ENCODE assay signal across 8 cellular contexts in genomic region chr17:76547183-76547641, GRCh38. TPM values are rescaled to one million over a fixed set of nuclear protein-coding genes. Genes with fewer than 3 reads are reported as not detected.
A peak's percentile ranks its signal among the peaks of the same experiment; 100 is the strongest.
DNase-seq lines count a peak whose midpoint lies in the region; ATAC-seq and TF ChIP-seq lines count a peak whose summit lies in the region.

No MANE protein-coding gene starts in this region.

- H3K36me3 ChIP-seq in BLaER1 (no peaks in the 10 kb centered on the region), GM23248 (ENCODE audit: low read depth) (no peaks in the 10 kb centered on the region), OCI-LY7 (ENCODE audit: insufficient read depth, low read length) (no peaks in the 10 kb centered on the region)

- intact Hi-C loops in OCI-LY7 (cut with micrococcal nuclease; ENCODE audit: unreplicated experiment): loop anchor here (1.0 to 5.0 kb wide), 5 partner anchors 19 to 140 kb away; partner anchors contain the start of gene AANAT
- intact Hi-C loops in activated T-helper 1 cell treated with anti-CD3 and anti-CD28 coated beads, Interleukin-12 subunit alpha, Interleukin-12 subunit beta, Interleukin-2, Interleukin-4 antibody, amounts not matched to agents 30 ng/mL and 10 ng/mL and 1 ng/mL, durations not matched to agents 14 hours and 24 hours and 36 hours (cut with micrococcal nuclease): loop anchor here (1.0 kb wide), 2 partner anchors 24 to 81 kb away; no protein-coding TSS in a partner anchor

- H3K27me3 ChIP-seq in BLaER1 (peaks cover 42% of the 10 kb centered on the region), GM23248 (replicated peaks; ENCODE audit: insufficient read depth) (no peaks in the 10 kb centered on the region)

- H3F3A ChIP-seq in GM23248 (ENCODE audit: insufficient read depth): peaks cover 36% of the 10 kb centered on the region

- TF ChIP-seq CTCF in OCI-LY7 (conservative IDR thresholded peaks at IDR 0.05; ENCODE audit: low read length): peak; percentile 99
- TF ChIP-seq CTCF in foreskin fibroblast (IDR thresholded peaks at IDR 0.05; ENCODE audit: low read depth, low read length): peak; percentile 70

- ATAC-seq in GM21390 (IDR thresholded peaks at IDR 0.05; ENCODE audit: unreplicated experiment) (no peak), HG03442 (IDR thresholded peaks at IDR 0.05; ENCODE audit: unreplicated experiment) (no peak)

- no peak overlapping the region for H3K4me3 Mint-ChIP-seq in activated T-helper 1 cell treated with anti-CD3 and anti-CD28 coated beads, Interleukin-12 subunit alpha, Interleukin-12 subunit beta, Interleukin-2, Interleukin-4 antibody, amounts not matched to agents 30 ng/mL and 10 ng/mL and 1 ng/mL, durations not matched to agents 14 hours and 24 hours and 36 hours

- in situ Hi-C loops in GM23248 (cut with MboI): no loop called here

- H3K9me2 ChIP-seq in GM23248 (ENCODE audit: insufficient read depth) (no peaks in the 10 kb centered on the region), OCI-LY7 (ENCODE audit: insufficient read depth, low read length) (no peaks in the 10 kb centered on the region)

- no TSS peak for BruUV-seq in OCI-LY7 (replicated peaks; lab: Mats Ljungman, UMichigan)

- CTCF ChIA-PET in OCI-LY7 (lab: Charles Lee; ENCODE audit: unreplicated experiment): interaction anchor here (1.0 to 1.2 kb wide), 2 partner anchors 19 to 24 kb away, joined by 7 to 8 read pairs; no protein-coding TSS in a partner anchor

- H3K4me1 ChIP-seq in BLaER1: peaks cover 98% of the 10 kb centered on the region
- peaks cover 20% of the 10 kb centered on the region for H3K4me1 ChIP-seq in GM23248 (ENCODE audit: insufficient read depth)
- H3K4me1 ChIP-seq in OCI-LY7 (ENCODE audit: insufficient read depth, low read length, poor library complexity, severe bottlenecking): peaks cover 19% of the 10 kb centered on the region

- peaks cover 11% of the 10 kb centered on the region for H3K27me3 Mint-ChIP-seq in activated T-helper 1 cell treated with anti-CD3 and anti-CD28 coated beads, Interleukin-12 subunit alpha, Interleukin-12 subunit beta, Interleukin-2, Interleukin-4 antibody, amounts not matched to agents 30 ng/mL and 10 ng/mL and 1 ng/mL, durations not matched to agents 14 hours and 24 hours and 36 hours (ENCODE audit: insufficient read depth)

- no peak overlapping the region for H2AFZ ChIP-seq in GM23248
- H2AFZ ChIP-seq in OCI-LY7 (ENCODE audit: low read length): no peak overlapping the region

- H3K4me2 ChIP-seq in BLaER1 (peak overlapping the region; percentile 91), GM23248 (ENCODE audit: unreplicated experiment) (peak overlapping the region; percentile 48), OCI-LY7 (ENCODE audit: low read length) (no peak overlapping the region)

- H3K79me2 ChIP-seq in GM23248 (ENCODE audit: insufficient read depth) (no peaks in the 10 kb centered on the region), OCI-LY7 (ENCODE audit: insufficient read depth, low read depth, low read length) (no peaks in the 10 kb centered on the region)

- H3K27ac ChIP-seq in BLaER1 (peak overlapping the region; percentile 89), GM23248 (peak overlapping the region; percentile 67), OCI-LY7 (ENCODE audit: low read depth, low read length, poor library complexity, severe bottlenecking) (no peak overlapping the region)

- 14 to 40% methylated on average over 3 of the region's 3 CpGs for WGBS in GM23248 (ENCODE audit: low coverage in 1 of 2, low lambda C conversion rate in 2 of 2, missing lambda C conversion rate in 2 of 2), 2 experiments

- H3K4me3 ChIP-seq in BLaER1 (0 out of 2 replicates have a peak overlapping the region, but pooled peaks have one; percentile 41), GM23248 (no peak overlapping the region), OCI-LY7 (ENCODE audit: low read depth, low read length, poor library complexity, severe bottlenecking) (no peak overlapping the region), foreskin fibroblast (ENCODE audit: low read depth in 1 of 2, low read length in 2 of 2) (no peak overlapping the region)

- H3K9me3 Mint-ChIP-seq in activated T-helper 1 cell treated with anti-CD3 and anti-CD28 coated beads, Interleukin-12 subunit alpha, Interleukin-12 subunit beta, Interleukin-2, Interleukin-4 antibody, amounts not matched to agents 30 ng/mL and 10 ng/mL and 1 ng/mL, durations not matched to agents 14 hours and 24 hours and 36 hours: no peaks in the 10 kb centered on the region

- POLR2A ChIA-PET in OCI-LY7 (lab: Charles Lee): interaction anchor here (1.1 to 1.5 kb wide), 2 partner anchors 19 to 24 kb away, joined by 4 to 7 read pairs; no protein-coding TSS in a partner anchor

- H3K9me3 ChIP-seq in BLaER1 (no peaks in the 10 kb centered on the region), GM23248 (ENCODE audit: low read depth) (no peaks in the 10 kb centered on the region), OCI-LY7 (ENCODE audit: low read length) (no peaks in the 10 kb centered on the region)

- DNase-seq in GM23248 (peak; percentile 77), OCI-LY7 (ENCODE audit: low spot score) (peak; percentile 91), foreskin fibroblast (peak; percentile 68 to 88), nucleus accumbens (lab: John Stamatoyannopoulos, UW) (peak in 46 of 56 donors; percentile 19 to 80 (median 46))
- peak; percentile 28 for DNase-seq in activated T-helper 1 cell treated with anti-CD3 and anti-CD28 coated beads, Interleukin-12 subunit alpha, Interleukin-12 subunit beta, Interleukin-2, Interleukin-4 antibody, amounts not matched to agents 30 ng/mL and 10 ng/mL and 1 ng/mL, durations not matched to agents 14 hours and 24 hours and 36 hours (ENCODE audit: low spot score)

- H3K9ac ChIP-seq in BLaER1 (peak overlapping the region; percentile 73), GM23248 (peak overlapping the region; percentile 65)

- no peak overlapping the region for H3K27ac Mint-ChIP-seq in activated T-helper 1 cell treated with anti-CD3 and anti-CD28 coated beads, Interleukin-12 subunit alpha, Interleukin-12 subunit beta, Interleukin-2, Interleukin-4 antibody, amounts not matched to agents 30 ng/mL and 10 ng/mL and 1 ng/mL, durations not matched to agents 14 hours and 24 hours and 36 hours

- H4K20me1 ChIP-seq in BLaER1 (no peaks in the 10 kb centered on the region), GM23248 (ENCODE audit: insufficient read depth) (no peaks in the 10 kb centered on the region), OCI-LY7 (ENCODE audit: insufficient read depth, low read length) (no peaks in the 10 kb centered on the region)

- H3K4me1 Mint-ChIP-seq in activated T-helper 1 cell treated with anti-CD3 and anti-CD28 coated beads, Interleukin-12 subunit alpha, Interleukin-12 subunit beta, Interleukin-2, Interleukin-4 antibody, amounts not matched to agents 30 ng/mL and 10 ng/mL and 1 ng/mL, durations not matched to agents 14 hours and 24 hours and 36 hours (ENCODE audit: low read depth): peaks cover 5% of the 10 kb centered on the region

- peaks cover 3% of the 10 kb centered on the region for H3K36me3 Mint-ChIP-seq in activated T-helper 1 cell treated with anti-CD3 and anti-CD28 coated beads, Interleukin-12 subunit alpha, Interleukin-12 subunit beta, Interleukin-2, Interleukin-4 antibody, amounts not matched to agents 30 ng/mL and 10 ng/mL and 1 ng/mL, durations not matched to agents 14 hours and 24 hours and 36 hours (ENCODE audit: low read depth)

RNA-seq across cellular contexts. Expression of gene PRCD, which starts 7.4 kb away (rescaled TPM):
- 1.5 and 3.4 TPM in 2 replicates for total RNA-seq in GM23248 (2014; rRNA removed; shearing (Covaris generic))
- polyA plus RNA-seq in GM23248 (2016; fragmentation: Nextera tagmentation; extraction: Ambion mirVana): 0.43 and 0.93 TPM in 2 replicates
- total RNA-seq in OCI-LY7 (2014; rRNA removed; shearing (Covaris generic)): 5.7 and 6.3 TPM in 2 replicates
- total RNA-seq in OCI-LY7 (2022): 11.7 and 15.9 TPM in 2 replicates
- total RNA-seq in activated T-helper 1 cell treated with anti-CD3 and anti-CD28 coated beads, Interleukin-12 subunit alpha, Interleukin-12 subunit beta, Interleukin-2, Interleukin-4 antibody, amounts not matched to agents 30 ng/mL and 10 ng/mL and 1 ng/mL, durations not matched to agents 14 hours and 24 hours and 36 hours: not detected in 2 replicates

RNA-seq across cellular contexts. Expression of gene CYGB, which starts 9.7 kb away (rescaled TPM):
- 6.3 and 8.3 TPM in 2 replicates for total RNA-seq in GM23248 (2014; rRNA removed; shearing (Covaris generic))
- 1.1 and 1.6 TPM in 2 replicates for polyA plus RNA-seq in GM23248 (2016; fragmentation: Nextera tagmentation; extraction: Ambion mirVana)
- total RNA-seq in OCI-LY7 (2014; rRNA removed; shearing (Covaris generic)): 0.33 and 0.57 TPM in 2 replicates
- total RNA-seq in OCI-LY7 (2022): 0.22 and 0.44 TPM in 2 replicates
- not detected in 2 replicates for total RNA-seq in activated T-helper 1 cell treated with anti-CD3 and anti-CD28 coated beads, Interleukin-12 subunit alpha, Interleukin-12 subunit beta, Interleukin-2, Interleukin-4 antibody, amounts not matched to agents 30 ng/mL and 10 ng/mL and 1 ng/mL, durations not matched to agents 14 hours and 24 hours and 36 hours

RNA-seq across cellular contexts. Expression of gene ST6GALNAC2, which starts 38.4 kb away (rescaled TPM):
- 0.65 and 1.4 TPM in 2 replicates for total RNA-seq in GM23248 (2014; rRNA removed; shearing (Covaris generic))
- 0.96 and 1.0 TPM in 2 replicates for polyA plus RNA-seq in GM23248 (2016; fragmentation: Nextera tagmentation; extraction: Ambion mirVana)
- total RNA-seq in OCI-LY7 (2014; rRNA removed; shearing (Covaris generic)): not detected in 2 replicates
- total RNA-seq in OCI-LY7 (2022): not detected in 2 replicates
- total RNA-seq in activated T-helper 1 cell treated with anti-CD3 and anti-CD28 coated beads, Interleukin-12 subunit alpha, Interleukin-12 subunit beta, Interleukin-2, Interleukin-4 antibody, amounts not matched to agents 30 ng/mL and 10 ng/mL and 1 ng/mL, durations not matched to agents 14 hours and 24 hours and 36 hours: not detected in 2 replicates

RNA-seq across cellular contexts. Expression of gene RHBDF2, which starts 46.0 kb away (rescaled TPM):
- 8.9 and 10.0 TPM in 2 replicates for total RNA-seq in GM23248 (2014; rRNA removed; shearing (Covaris generic))
- 12.7 and 12.9 TPM in 2 replicates for polyA plus RNA-seq in GM23248 (2016; fragmentation: Nextera tagmentation; extraction: Ambion mirVana)
- 122 and 144 TPM in 2 replicates for total RNA-seq in OCI-LY7 (2014; rRNA removed; shearing (Covaris generic))
- total RNA-seq in OCI-LY7 (2022): 158 and 173 TPM in 2 replicates
- total RNA-seq in activated T-helper 1 cell treated with anti-CD3 and anti-CD28 coated beads, Interleukin-12 subunit alpha, Interleukin-12 subunit beta, Interleukin-2, Interleukin-4 antibody, amounts not matched to agents 30 ng/mL and 10 ng/mL and 1 ng/mL, durations not matched to agents 14 hours and 24 hours and 36 hours: 53.2 and 53.7 TPM in 2 replicates

Comparison
In these comparisons a context has a peak if more than half of its experiments do, and no peak if none do; other contexts are left out.
1. DNase-seq: peak in every context shown above with its lines; median percentile 91 in OCI-LY7; 78 in foreskin fibroblast; 77 in GM23248; 46 in nucleus accumbens; 28 in activated T-helper 1 cell treated with anti-CD3 and anti-CD28 coated beads, Interleukin-12 subunit alpha, Interleukin-12 subunit beta, Interleukin-2, Interleukin-4 antibody, amounts not matched to agents 30 ng/mL and 10 ng/mL and 1 ng/mL, durations not matched to agents 14 hours and 24 hours and 36 hours.